ENCODE assay signal across 19 cellular contexts in genomic region chr10:127299956-127300689, GRCh38.
DNase-seq lines count a peak whose midpoint lies in the region; ATAC-seq and TF ChIP-seq lines count a peak whose summit lies in the region.
"Had no signal": no experiment of that assay in that cellular context is flagged by ENCODE, and none has a peak within 500 bp of the region (broad histone marks: within the 10 kb centered on the region; RNA-seq: fewer than 3 reads in every experiment).

No MANE protein-coding gene starts in this region.

- TF ChIP-seq RAD21 in neural cell (conservative IDR thresholded peaks at IDR 0.05) = no peak

- H3K9me2 ChIP-seq in neural cell (ENCODE audit: insufficient read depth, low read length) (no peaks in the 10 kb centered on the region), OCI-LY7 (ENCODE audit: insufficient read depth, low read length) (no peaks in the 10 kb centered on the region)

- no peak for TF ChIP-seq EP300 in neural cell (conservative IDR thresholded peaks at IDR 0.05; ENCODE audit: poor library complexity, severe bottlenecking)

- no peak overlapping the region for H2AFZ ChIP-seq in neural cell (ENCODE audit: low read depth, low read length)
- H2AFZ ChIP-seq in OCI-LY7 (ENCODE audit: low read length) = no peak overlapping the region
- H2AFZ ChIP-seq: PC-9 had no signal

- no peaks in the 10 kb centered on the region for H3K9me3 ChIP-seq in neural cell (ENCODE audit: low read length)
- no peaks in the 10 kb centered on the region for H3K9me3 ChIP-seq in OCI-LY7 (ENCODE audit: low read length)

- H3K4me1 ChIP-seq in OCI-LY7 (ENCODE audit: insufficient read depth, low read length, poor library complexity, severe bottlenecking) = no peaks in the 10 kb centered on the region

- peak overlapping the region; percentile 32 for H3K27ac Mint-ChIP-seq in central memory CD8-positive, alpha-beta T cell (ENCODE audit: low read depth)
- H3K27ac Mint-ChIP-seq: B cell had no signal

- no peak for DNase-seq in central memory CD8-positive, alpha-beta T cell (ENCODE audit: low spot score in 2 of 2)
- DNase-seq in left colon = peak; percentile 42 to 51
- no peak for DNase-seq in NCI-H510A treated with DMSO at 0.1 percent for 48 hours (lab: John Stamatoyannopoulos, UW)
- DNase-seq in OCI-LY7 (ENCODE audit: low spot score) = no peak
- DNase-seq: CD4-positive, CD25-positive, alpha-beta regulatory T cell; COR-L47; EL; KBM-7; NCI-H187; NCI-H2107; NCI-H226; NCI-H524 treated with DMSO at 0.1 percent for 48 hours; PC-9 had no signal

- no TSS peak for BruUV-seq in OCI-LY7 (replicated peaks; lab: Mats Ljungman, UMichigan)

- H3K79me2 ChIP-seq in neural cell (replicated peaks; ENCODE audit: insufficient read depth, low read length) (no peaks in the 10 kb centered on the region), OCI-LY7 (ENCODE audit: insufficient read depth, low read depth, low read length) (no peaks in the 10 kb centered on the region)

- H3K9ac ChIP-seq in neural cell (ENCODE audit: low read length) = no peak overlapping the region

- H3K4me1 Mint-ChIP-seq in central memory CD8-positive, alpha-beta T cell = peaks cover 5% of the 10 kb centered on the region
- H3K4me1 Mint-ChIP-seq: B cell had no signal

- intact Hi-C loops in left colon (cut with DNase I, micrococcal nuclease) = no loop called here
- intact Hi-C loops in OCI-LY7 (cut with micrococcal nuclease; ENCODE audit: unreplicated experiment) = no loop called here

- H3K27me3 Mint-ChIP-seq in central memory CD8-positive, alpha-beta T cell = no peaks in the 10 kb centered on the region
- H3K27me3 Mint-ChIP-seq: B cell; CD4-positive, CD25-positive, alpha-beta regulatory T cell had no signal

- H3K36me3 Mint-ChIP-seq in central memory CD8-positive, alpha-beta T cell (ENCODE audit: insufficient read depth) = peaks cover 2% of the 10 kb centered on the region
- H3K36me3 Mint-ChIP-seq: CD4-positive, CD25-positive, alpha-beta regulatory T cell had no signal

- H3K27me3 ChIP-seq in neural cell (ENCODE audit: insufficient read depth, low read depth, low read length) = no peaks in the 10 kb centered on the region

- no peak for ATAC-seq in central memory CD8-positive, alpha-beta T cell (replicated peaks; ENCODE audit: extremely low read depth, poor library complexity, severe bottlenecking)
- ATAC-seq in left colon (peak; percentile 64), GM18517 (IDR thresholded peaks at IDR 0.05; ENCODE audit: unreplicated experiment) (no peak), GM21447 (IDR thresholded peaks at IDR 0.05; ENCODE audit: unreplicated experiment) (no peak)
- ATAC-seq: GM12878 had no signal

- H3K4me3 ChIP-seq in neural cell (ENCODE audit: low read length) (no peak overlapping the region), OCI-LY7 (ENCODE audit: low read depth, low read length, poor library complexity, severe bottlenecking) (no peak overlapping the region)
- H3K4me3 ChIP-seq: GM12878, PC-9 had no signal

- no peaks in the 10 kb centered on the region for H3K9me3 Mint-ChIP-seq in central memory CD8-positive, alpha-beta T cell

- H3K27ac ChIP-seq in C4-2B (peak overlapping the region; percentile 0; the same call in 1 of the 2 replicates), neural cell (ENCODE audit: low read length) (peak overlapping the region; percentile 62), OCI-LY7 (ENCODE audit: low read depth, low read length, poor library complexity, severe bottlenecking) (no peak overlapping the region)
- H3K27ac ChIP-seq: PC-9 had no signal

- CTCF ChIA-PET in OCI-LY7 (lab: Charles Lee; ENCODE audit: unreplicated experiment) = no interaction called here

- H3K36me3 ChIP-seq in neural cell (ENCODE audit: insufficient read depth, low read length) (no peaks in the 10 kb centered on the region), OCI-LY7 (ENCODE audit: insufficient read depth, low read length) (no peaks in the 10 kb centered on the region)

- TF ChIP-seq CTCF in C4-2B (conservative IDR thresholded peaks at IDR 0.05) (no peak), neural cell (IDR thresholded peaks at IDR 0.05; ENCODE audit: poor library complexity, severe bottlenecking) (no peak), OCI-LY7 (conservative IDR thresholded peaks at IDR 0.05; ENCODE audit: low read length) (no peak)

- H3F3A ChIP-seq in neural cell (ENCODE audit: insufficient read depth, low read length, poor library complexity, severe bottlenecking) = no peaks in the 10 kb centered on the region

- H3K4me2 ChIP-seq in neural cell (ENCODE audit: low read length) (no peak overlapping the region), OCI-LY7 (ENCODE audit: low read length) (no peak overlapping the region)
- H3K4me2 ChIP-seq: PC-9 had no signal

- no peak overlapping the region for H3K4me3 Mint-ChIP-seq in central memory CD8-positive, alpha-beta T cell
- H3K4me3 Mint-ChIP-seq: B cell; CD4-positive, CD25-positive, alpha-beta regulatory T cell had no signal

- H4K20me1 ChIP-seq in neural cell (ENCODE audit: insufficient read depth) (no peaks in the 10 kb centered on the region), OCI-LY7 (ENCODE audit: insufficient read depth, low read length) (no peaks in the 10 kb centered on the region)

- POLR2A ChIA-PET in OCI-LY7 (lab: Charles Lee) = no interaction called here

TF ChIP-seq in neural cell, 6 proteins besides CTCF, POLR2A, EP300 and RAD21:
- TF ChIP-seq EZH2 (IDR thresholded peaks at IDR 0.05; ENCODE audit: borderline replicate concordance, insufficient read depth, low read length, poor library complexity, severe bottlenecking) (no peak), POLR2AphosphoS5 (IDR thresholded peaks at IDR 0.05) (no peak), MXI1 (conservative IDR thresholded peaks at IDR 0.05; ENCODE audit: poor library complexity, severe bottlenecking) (no peak), REST (IDR thresholded peaks at IDR 0.05; ENCODE audit: borderline replicate concordance) (no peak), TAF1 (IDR thresholded peaks at IDR 0.05; ENCODE audit: low read depth) (no peak), SMC3 (conservative IDR thresholded peaks at IDR 0.05; ENCODE audit: poor library complexity) (no peak)

Comparison
In these comparisons a context has a peak if more than half of its experiments do, and no peak if none do; other contexts are left out.
1. DNase-seq: peak in left colon (2 of 2); none in central memory CD8-positive, alpha-beta T cell (0 of 2), NCI-H510A treated with DMSO at 0.1 percent for 48 hours (single experiment) and OCI-LY7 (single experiment).